1 cellular context compared by ENCODE assay signal in the genomic region with DNA sequence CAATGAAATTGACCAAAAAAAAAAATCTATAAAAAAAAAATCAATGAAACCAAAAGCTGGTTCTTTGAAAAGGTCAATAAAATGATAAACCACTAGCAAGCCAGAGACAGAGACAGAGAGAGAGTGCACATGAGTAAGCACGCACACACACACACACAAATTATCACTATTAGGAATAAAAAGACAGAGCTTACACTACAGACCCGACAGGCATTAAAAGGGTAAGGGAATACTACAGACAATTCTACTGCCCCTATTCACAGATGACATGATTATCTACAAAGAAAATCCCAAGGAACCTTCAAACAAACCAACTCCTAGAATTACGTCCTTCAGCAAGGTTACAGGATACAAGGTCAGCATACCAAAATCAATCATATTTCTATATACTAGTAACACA.
TF ChIP-seq lines count a peak whose summit lies in the region.

No MANE protein-coding gene starts in this region.

TF ChIP-seq in HEK293, 187 proteins besides CTCF, POLR2A, EP300 and RAD21 (continued from another document):
- TF ChIP-seq PRDM4 (tag by site-specific recombination; IDR thresholded peaks at IDR 0.05) (no peak), ZNF184 (tag by site-specific recombination; IDR thresholded peaks at IDR 0.05) (no peak), ZNF660 (tag by site-specific recombination; IDR thresholded peaks at IDR 0.05) (no peak), ZFP69B (tag by site-specific recombination; IDR thresholded peaks at IDR 0.05) (0 out of 2 replicates have a peak, but pooled peaks have one; percentile 23), TRIM28 (IDR thresholded peaks at IDR 0.05; ENCODE audit: borderline replicate concordance, low read length) (peak; percentile 72; the same call in 1 of the 2 replicates), ZNF302 (tag by site-specific recombination; IDR thresholded peaks at IDR 0.05; ENCODE audit: low read depth) (no peak), ZNF350 (tag by site-specific recombination; IDR thresholded peaks at IDR 0.05) (no peak), ZNF548 (tag by site-specific recombination; IDR thresholded peaks at IDR 0.05) (no peak), SP3 (tag by site-specific recombination; IDR thresholded peaks at IDR 0.05) (no peak), ZBTB21 (tag by site-specific recombination; IDR thresholded peaks at IDR 0.05) (no peak), ZBTB1 (tag by site-specific recombination; IDR thresholded peaks at IDR 0.05) (no peak)
